1 cellular context compared by ENCODE assay signal in the genomic region with DNA sequence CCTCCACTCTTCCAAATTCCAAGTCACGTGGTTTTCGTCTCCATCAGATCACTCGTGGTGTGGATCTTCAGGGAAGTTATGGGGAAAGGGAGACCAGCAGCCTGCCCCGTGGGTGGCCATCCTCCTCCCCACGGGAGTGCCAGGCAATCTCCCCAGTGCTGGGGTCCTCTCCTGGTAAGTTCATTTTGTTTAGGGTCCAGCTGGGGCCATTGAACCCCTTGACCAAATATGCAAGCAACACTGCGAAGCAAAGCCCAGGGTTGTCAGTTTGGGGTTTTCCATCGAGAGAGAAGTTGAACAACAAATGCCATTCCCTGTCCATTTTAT.
TF ChIP-seq lines count a peak whose summit lies in the region.

No MANE protein-coding gene starts in this region.

TF ChIP-seq in K562, 482 proteins besides CTCF, POLR2A, EP300 and RAD21 (continued from another document):
- TF ChIP-seq, protein P1, sequence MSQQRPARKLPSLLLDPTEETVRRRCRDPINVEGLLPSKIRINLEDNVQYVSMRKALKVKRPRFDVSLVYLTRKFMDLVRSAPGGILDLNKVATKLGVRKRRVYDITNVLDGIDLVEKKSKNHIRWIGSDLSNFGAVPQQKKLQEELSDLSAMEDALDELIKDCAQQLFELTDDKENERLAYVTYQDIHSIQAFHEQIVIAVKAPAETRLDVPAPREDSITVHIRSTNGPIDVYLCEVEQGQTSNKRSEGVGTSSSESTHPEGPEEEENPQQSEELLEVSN (IDR thresholded peaks at IDR 0.05; ENCODE audit: borderline replicate concordance in 1 of 2, extremely low read depth in 1 of 2, insufficient read depth in 1 of 2, insufficient read length in 1 of 2, low read depth in 1 of 2, low read length in 1 of 2, poor library complexity in 1 of 2, severe bottlenecking in 1 of 2), result peak in 1 of 2 experiments; percentile 1
- TF ChIP-seq SMAD3 (CRISPR knock-in tag; conservative IDR thresholded peaks at IDR 0.05), result no peak
- no peak for TF ChIP-seq RNF2 (IDR thresholded peaks at IDR 0.05)
- no peak for TF ChIP-seq ZNF778 (CRISPR knock-in tag; IDR thresholded peaks at IDR 0.05)
- no peak for TF ChIP-seq NFE2L1 (tag; IDR thresholded peaks at IDR 0.05; ENCODE audit: borderline replicate concordance, low read depth)
- 0 out of 2 replicates have a peak, but pooled peaks have one; percentile 8 for TF ChIP-seq ZNF589 (CRISPR knock-in tag; IDR thresholded peaks at IDR 0.05; ENCODE audit: low read depth)
- TF ChIP-seq TFE3 (CRISPR knock-in tag; IDR thresholded peaks at IDR 0.05), result peak; percentile 92
- peak; percentile 52 for TF ChIP-seq CBFA2T2 (conservative IDR thresholded peaks at IDR 0.05)
- 0 out of 2 replicates have a peak, but pooled peaks have one; percentile 52 for TF ChIP-seq USF1 (CRISPR knock-in tag; IDR thresholded peaks at IDR 0.05)
- peak; percentile 5; the same call in 1 of the 2 replicates for TF ChIP-seq L3MBTL2 (IDR thresholded peaks at IDR 0.05)
- TF ChIP-seq NFRKB (IDR thresholded peaks at IDR 0.05; ENCODE audit: low read depth), result peak; percentile 1; the same call in 1 of the 2 replicates
- TF ChIP-seq HDAC1 (IDR thresholded peaks at IDR 0.05), result no peak
- peak; percentile 36; the same call in 1 of the 2 replicates for TF ChIP-seq ZNF175 (CRISPR knock-in tag; IDR thresholded peaks at IDR 0.05; ENCODE audit: low read depth)
- peak; percentile 92 for TF ChIP-seq RAD51 (IDR thresholded peaks at IDR 0.05; ENCODE audit: borderline replicate concordance, low read depth)
- 0 out of 4 replicates have a peak, but pooled peaks of 1 of the 2 experiments have one; percentile 27 for TF ChIP-seq TEAD1 (CRISPR knock-in tag; IDR thresholded peaks at IDR 0.05)
- no peak for TF ChIP-seq RBM17 (IDR thresholded peaks at IDR 0.05; ENCODE audit: borderline replicate concordance, low read depth, low read length)
